8 cellular contexts compared by ENCODE assay signal in the genomic region with DNA sequence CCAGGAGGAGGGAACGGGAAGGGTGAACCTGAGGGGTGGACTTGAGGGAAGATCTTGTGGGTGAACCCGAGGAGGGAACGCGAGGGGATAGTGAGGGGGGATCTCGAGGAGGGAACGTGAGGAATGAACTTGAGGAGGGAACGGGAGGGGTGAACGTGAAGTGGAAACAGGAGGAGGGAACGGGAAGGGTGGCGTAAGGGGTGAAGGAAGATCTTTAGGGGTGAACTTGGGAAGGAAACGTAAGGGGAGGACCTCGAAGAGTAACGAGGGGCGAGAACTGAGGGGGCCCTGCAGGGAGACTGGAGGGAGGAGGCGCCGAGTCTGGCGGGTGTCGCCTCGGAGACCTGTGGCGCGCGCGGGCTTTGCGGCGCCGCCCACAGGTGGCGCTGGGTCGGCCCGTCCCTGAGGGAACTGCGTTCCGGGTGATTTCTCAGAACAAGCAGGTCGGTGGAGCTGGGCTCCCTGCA.
DNase-seq lines count a peak whose midpoint lies in the region; ATAC-seq and TF ChIP-seq lines count a peak whose summit lies in the region.

No MANE protein-coding gene starts in this region.

- H3K4me3 Mint-ChIP-seq in stimulated activated naive B cell treated with anti-CD40 and anti-IgM and Interleukin-4, amounts not matched to agents 10 μg/mL and 1 μg/mL and 100 μg/mL, for 72 hours, result peak overlapping the region; percentile 92 to 95

- peaks cover 7 to 14% of the 10 kb centered on the region in 2 donors for H3K4me1 Mint-ChIP-seq in stimulated activated naive B cell treated with anti-CD40 and anti-IgM and Interleukin-4, amounts not matched to agents 10 μg/mL and 1 μg/mL and 100 μg/mL, for 72 hours

- DNase-seq in DMS79 treated with DMSO at 0.1 percent for 48 hours (lab: John Stamatoyannopoulos, UW) (peak; percentile 60), WERI-Rb-1 (peak; percentile 52), iPS-NIHi11 (ENCODE audit: low spot score) (peak; percentile 37), DMS53 (lab: John Stamatoyannopoulos, UW) (no peak), pons (ENCODE audit: low spot score) (no peak)
- peak; percentile 17 for DNase-seq in stimulated activated naive B cell treated with anti-CD40 and anti-IgM and Interleukin-4, amounts not matched to agents 10 μg/mL and 1 μg/mL and 100 μg/mL, for 72 hours

- H3K27me3 Mint-ChIP-seq in stimulated activated naive B cell treated with anti-CD40 and anti-IgM and Interleukin-4, amounts not matched to agents 10 μg/mL and 1 μg/mL and 100 μg/mL, for 72 hours, result peaks cover 16 to 38% of the 10 kb centered on the region in 2 donors

- H3K27ac Mint-ChIP-seq in stimulated activated naive B cell treated with anti-CD40 and anti-IgM and Interleukin-4, amounts not matched to agents 10 μg/mL and 1 μg/mL and 100 μg/mL, for 72 hours, result peak overlapping the region; percentile 72

- H3K36me3 Mint-ChIP-seq in stimulated activated naive B cell treated with anti-CD40 and anti-IgM and Interleukin-4, amounts not matched to agents 10 μg/mL and 1 μg/mL and 100 μg/mL, for 72 hours, result peaks cover 0 to 1% of the 10 kb centered on the region in 2 donors

- H3K27me3 ChIP-seq in WERI-Rb-1 (ENCODE audit: insufficient read depth, low read depth, severe bottlenecking), result no peaks in the 10 kb centered on the region

- peak overlapping the region; percentile 80 for H3K27ac ChIP-seq in WERI-Rb-1

- TF ChIP-seq CTCF in WERI-Rb-1 (IDR thresholded peaks at IDR 0.05; ENCODE audit: low read depth, low read length), result peak; percentile 64

- no peaks in the 10 kb centered on the region for H3K9me3 Mint-ChIP-seq in stimulated activated naive B cell treated with anti-CD40 and anti-IgM and Interleukin-4, amounts not matched to agents 10 μg/mL and 1 μg/mL and 100 μg/mL, for 72 hours

- peak; percentile 48 for ATAC-seq in GM21786 (IDR thresholded peaks at IDR 0.05; ENCODE audit: unreplicated experiment)
- peak; percentile 83 to 86 for ATAC-seq in stimulated activated naive B cell treated with anti-CD40 and anti-IgM and Interleukin-4, amounts not matched to agents 10 μg/mL and 1 μg/mL and 100 μg/mL, for 72 hours (replicated peaks)
- ATAC-seq in GM19023 (IDR thresholded peaks at IDR 0.05; ENCODE audit: unreplicated experiment), result no peak

- H3K9me3 ChIP-seq in WERI-Rb-1 (ENCODE audit: severe bottlenecking), result no peaks in the 10 kb centered on the region

- H3K4me3 ChIP-seq in WERI-Rb-1 (ENCODE audit: low read depth, low read length), result peak overlapping the region; percentile 73

- H3K36me3 ChIP-seq in WERI-Rb-1, result no peaks in the 10 kb centered on the region

Comparison
In these comparisons a context has a peak if more than half of its experiments do, and no peak if none do; other contexts are left out.
1. DNase-seq: peak in DMS79 treated with DMSO at 0.1 percent for 48 hours (single experiment), WERI-Rb-1 (single experiment), iPS-NIHi11 (single experiment) and stimulated activated naive B cell treated with anti-CD40 and anti-IgM and Interleukin-4, amounts not matched to agents 10 μg/mL and 1 μg/mL and 100 μg/mL, for 72 hours (single experiment); none in DMS53 (single experiment) and pons (single experiment).